ENCODE assay signal across 16 cellular contexts in the genomic region with DNA sequence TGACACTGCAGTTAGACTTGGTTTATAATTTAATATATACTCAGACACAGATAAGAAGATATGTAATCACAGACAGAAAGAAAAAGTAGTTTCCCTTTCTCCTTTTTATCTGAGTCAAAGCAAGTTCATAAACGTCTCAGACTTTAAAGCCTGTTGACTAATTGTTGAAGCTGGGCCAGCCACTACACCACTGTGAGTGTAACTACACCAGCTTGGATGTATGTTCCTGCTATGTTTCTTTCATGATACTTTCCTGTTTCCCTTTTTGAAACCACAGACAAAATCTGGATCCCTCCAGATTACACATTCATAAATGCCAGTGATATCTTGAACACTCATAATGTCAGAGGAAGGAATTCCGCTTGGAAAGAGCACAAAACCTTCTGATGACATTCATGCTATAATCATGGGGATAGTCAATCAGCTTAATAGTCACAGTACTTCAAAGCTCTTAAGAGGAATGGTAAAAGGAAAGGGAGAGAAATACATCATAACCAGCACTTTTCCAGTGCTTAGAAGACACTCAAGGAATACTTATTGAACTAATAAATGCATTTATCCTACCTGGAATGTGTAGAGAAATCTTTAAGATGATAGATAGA. TPM values are rescaled to one million over a fixed set of nuclear protein-coding genes. Genes with fewer than 3 reads are reported as not detected.
"Had no signal": no experiment of that assay in that cellular context is flagged by ENCODE, and none has a peak within 500 bp of the region (broad histone marks: within the 10 kb centered on the region; RNA-seq: fewer than 3 reads in every experiment).

No MANE protein-coding gene starts in this region.

- H3K27me3 ChIP-seq: suprapubic skin, upper lobe of right lung had no signal

- H3K4me1 ChIP-seq: prostate gland, suprapubic skin, upper lobe of right lung had no signal

- DNase-seq: activated CD4-positive, alpha-beta T cell treated with anti-CD3 and anti-CD28 coated beads, Interleukin-2, amount 10 ng/mL, durations not matched to agents 24 days and 14 days; activated naive CD4-positive, alpha-beta T cell; activated naive CD8-positive, alpha-beta T cell treated with anti-CD3 and anti-CD28 coated beads, Interleukin-2, amount 50 U/mL, for 24 hours; cortex of kidney; effector memory CD4-positive, alpha-beta T cell; immature natural killer cell; stimulated activated CD4-positive, alpha-beta T cell treated with anti-CD3 and anti-CD28 coated beads, Interleukin-2, amount 100 ng/mL, for 48 hours; stimulated activated naive CD8-positive, alpha-beta T cell treated with anti-CD3 and anti-CD28 coated beads, Interleukin-15, Interleukin-2, amounts not matched to agents 100 U/mL and 50 U/mL, for 24 hours; T-cell; upper lobe of right lung had no signal

- H3K36me3 ChIP-seq: prostate gland, suprapubic skin, upper lobe of right lung had no signal

- H3K4me3 ChIP-seq: prostate gland, suprapubic skin, upper lobe of right lung had no signal

- H3K9me3 ChIP-seq: prostate gland, suprapubic skin, upper lobe of right lung had no signal

- H3K27ac ChIP-seq: prostate gland, suprapubic skin, upper lobe of right lung had no signal

RNA-seq across cellular contexts. Expression of gene KCNMB2, which starts 32.0 kb away (rescaled TPM):
- total RNA-seq: activated CD4-positive, alpha-beta T cell treated with anti-CD3 and anti-CD28 coated beads, Interleukin-2, amount 10 ng/mL, durations not matched to agents 24 days and 14 days; activated T-helper 1 cell treated with anti-CD3 and anti-CD28 coated beads, Interleukin-12 subunit alpha, Interleukin-12 subunit beta, Interleukin-2, Interleukin-4 antibody, amounts not matched to agents 30 ng/mL and 10 ng/mL and 1 ng/mL, durations not matched to agents 14 hours and 24 hours and 36 hours; natural killer cell treated with Interleukin-12 subunit alpha and Interleukin-12 subunit beta and Interleukin-15 and Interleukin-18, amount 100 ng/mL, for 72 hours; sciatic nerve; T-cell; WTC11 had no signal
- polyA plus RNA-seq: immature natural killer cell had no signal
